9 cellular contexts compared by ENCODE assay signal in the genomic region with DNA sequence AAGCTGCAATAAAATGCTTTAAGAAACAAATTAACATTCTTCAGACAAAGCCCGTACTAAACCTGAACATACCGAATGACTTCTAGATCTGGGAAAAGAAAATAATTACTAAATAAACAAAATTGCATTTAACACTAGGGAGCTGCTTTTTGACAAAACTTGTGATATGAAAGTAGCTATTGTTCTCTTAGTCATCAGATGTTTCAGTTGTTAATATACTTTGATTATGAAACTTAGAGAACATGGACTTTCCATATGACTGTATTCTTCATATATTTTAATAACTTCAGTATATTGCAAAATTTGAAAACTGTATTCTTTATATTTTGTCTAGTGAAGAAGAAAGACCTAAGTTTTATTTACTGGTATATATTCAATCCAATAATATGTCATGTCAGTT.
"Had no signal": no experiment of that assay in that cellular context is flagged by ENCODE, and none has a peak within 500 bp of the region (broad histone marks: within the 10 kb centered on the region; RNA-seq: fewer than 3 reads in every experiment).

No MANE protein-coding gene starts in this region.

- H3K9ac ChIP-seq: KMS-11 had no signal

- DNase-seq: IMR-90, KBM-7, KG1 had no signal

- H3K4me3 Mint-ChIP-seq: IgD-negative memory B cell had no signal

- H3K4me2 ChIP-seq: KMS-11 had no signal

- H3K4me1 Mint-ChIP-seq: IgD-negative memory B cell had no signal

- H3K27ac Mint-ChIP-seq: IgD-negative memory B cell had no signal

- H3K4me3 ChIP-seq: K562 had no signal

- ATAC-seq: HepG2, K562 had no signal

- H3K27me3 Mint-ChIP-seq: IgD-negative memory B cell had no signal

- H3K27ac ChIP-seq: HL-60, KMS-11 had no signal

- FAIRE-seq: HepG2, HTR-8/SVneo, K562 had no signal

- H3K36me3 Mint-ChIP-seq: IgD-negative memory B cell had no signal
